Comparison of ENCODE assay signal across 11 cellular contexts in the genomic region with DNA sequence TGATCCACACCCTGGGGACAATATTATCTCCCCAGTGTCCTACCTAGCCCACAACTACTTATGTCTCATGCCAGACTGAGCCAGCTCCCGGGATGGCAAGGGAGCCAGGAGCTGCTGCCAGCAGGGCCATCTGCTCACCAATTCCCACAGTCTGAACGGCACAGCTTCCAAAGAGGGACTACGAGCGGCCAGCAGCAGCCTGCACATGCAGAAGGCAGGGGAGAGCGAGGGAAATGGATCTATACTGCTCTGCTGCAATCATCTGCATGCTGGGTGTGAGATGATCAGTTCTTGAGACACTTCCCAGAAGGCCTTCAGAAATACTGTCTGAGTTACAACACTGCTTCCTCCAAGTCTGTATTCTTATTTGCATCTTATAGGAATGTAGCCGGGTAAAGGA. TPM values are rescaled to one million over a fixed set of nuclear protein-coding genes. Genes with fewer than 3 reads are reported as not detected.
DNase-seq lines count a peak whose midpoint lies in the region; TF ChIP-seq lines count a peak whose summit lies in the region.
"Had no signal": no experiment of that assay in that cellular context is flagged by ENCODE, and none has a peak within 500 bp of the region (broad histone marks: within the 10 kb centered on the region; RNA-seq: fewer than 3 reads in every experiment).

No MANE protein-coding gene starts in this region.

- H3K9me3 ChIP-seq in AG04450 (ENCODE audit: control insufficient read depth, insufficient read depth, low read length) = peaks cover 4% of the 10 kb centered on the region
- H3K9me3 ChIP-seq in muscle layer of colon (ENCODE audit: low read length) = no peaks in the 10 kb centered on the region
- H3K9me3 ChIP-seq in SJCRH30 (replicated peaks) = 0 out of 2 replicates have a peak, but pooled peaks cover 2% of the 10 kb centered on the region

- H3K4me1 ChIP-seq in muscle layer of colon (ENCODE audit: insufficient read depth, low read length) = peaks cover 30% of the 10 kb centered on the region
- no peaks in the 10 kb centered on the region for H3K4me1 ChIP-seq in SJCRH30

- peaks cover 43% of the 10 kb centered on the region for H3K36me3 ChIP-seq in muscle layer of colon (ENCODE audit: insufficient read depth, low read length)
- peaks cover 28% of the 10 kb centered on the region for H3K36me3 ChIP-seq in SJCRH30

- POLR2A ChIA-PET in AG04450 (lab: Yijun Ruan, JAX) = no interaction called here

- H3K4me3 ChIP-seq in AG04450 (ENCODE audit: low read depth, low read length) (no peak overlapping the region), muscle layer of colon (ENCODE audit: low read depth in 1 of 2, low read length in 2 of 2) (peak overlapping the region in 1 of 2 donors; percentile 14), SJCRH30 (no peak overlapping the region)

- no peak overlapping the region for H3K9ac ChIP-seq in muscle layer of colon (ENCODE audit: low read length)

- CTCF ChIA-PET in AG04450 (lab: Charles Lee) = no interaction called here

- no peak for TF ChIP-seq CTCF in AG04450 (IDR thresholded peaks at IDR 0.05; ENCODE audit: low read depth, low read length)

- no peak for DNase-seq in AG04450 (ENCODE audit: low read depth, low spot score)
- peak; percentile 33 for DNase-seq in NCI-H1092 treated with DMSO at 0.1 percent for 48 hours (lab: John Stamatoyannopoulos, UW)
- no peak for DNase-seq in SJCRH30
- DNase-seq in NCI-H2107 treated with DMSO at 0.1 percent for 48 hours (lab: John Stamatoyannopoulos, UW; ENCODE audit: unreplicated experiment) = no peak
- no peak for DNase-seq in HT-29 (ENCODE audit: low spot score)
- DNase-seq in OCI-M2 (lab: John Stamatoyannopoulos, UW; ENCODE audit: unreplicated experiment) = no peak
- DNase-seq: CD4-positive, alpha-beta memory T cell; NCI-H187; stimulated activated CD4-positive, alpha-beta T cell treated with anti-CD3 and anti-CD28 coated beads, Interleukin-4, amount 100 ng/mL, for 24 hours had no signal

- H3K27me3 ChIP-seq in AG04450 (ENCODE audit: control insufficient read depth, insufficient read depth, low read length) (no peaks in the 10 kb centered on the region), muscle layer of colon (ENCODE audit: control insufficient read depth in 1 of 2, insufficient read depth in 2 of 2, low read length in 2 of 2) (no peaks in the 10 kb centered on the region), SJCRH30 (no peaks in the 10 kb centered on the region)

- H3K27ac ChIP-seq in AG04450 (ENCODE audit: low read depth, low read length) = peak overlapping the region; percentile 31
- peak overlapping the region; percentile 47 for H3K27ac ChIP-seq in cingulate gyrus (ENCODE audit: low read depth, low read length)
- H3K27ac ChIP-seq in muscle layer of colon (ENCODE audit: low read depth, low read length) = peak overlapping the region; percentile 51
- H3K27ac ChIP-seq in SJCRH30 = no peak overlapping the region

RNA-seq across cellular contexts. Expression of a gene that starts 11.1 kb away (rescaled TPM):
- 44.7 and 50.5 TPM in 2 replicates for polyA plus RNA-seq in AG04450 (2011; rRNA removed)
- polyA minus RNA-seq in AG04450 (2011; rRNA and poly(A)+ RNA removed) = 64.2 and 77.4 TPM in 2 replicates
- total RNA-seq in SJCRH30 (2014; rRNA removed; shearing (Covaris generic)) = 12.1 and 12.3 TPM in 2 replicates
- 10.4 and 13.1 TPM in 2 replicates for total RNA-seq in HT-29 (2014; rRNA removed; shearing (Covaris generic))

RNA-seq across cellular contexts. Expression of a gene that starts 33.6 kb away (rescaled TPM):
- not detected in 2 replicates for polyA plus RNA-seq in AG04450 (2011; rRNA removed)
- not detected in 2 replicates for polyA minus RNA-seq in AG04450 (2011; rRNA and poly(A)+ RNA removed)
- not detected in 2 replicates for total RNA-seq in SJCRH30 (2014; rRNA removed; shearing (Covaris generic))
- total RNA-seq in HT-29 (2014; rRNA removed; shearing (Covaris generic)) = not detected in 2 replicates
- total RNA-seq: CD4-positive, alpha-beta memory T cell had no signal
- polyA plus RNA-seq: CD4-positive, alpha-beta memory T cell had no signal
